ENCODE assay signal across 31 cellular contexts in the genomic region with DNA sequence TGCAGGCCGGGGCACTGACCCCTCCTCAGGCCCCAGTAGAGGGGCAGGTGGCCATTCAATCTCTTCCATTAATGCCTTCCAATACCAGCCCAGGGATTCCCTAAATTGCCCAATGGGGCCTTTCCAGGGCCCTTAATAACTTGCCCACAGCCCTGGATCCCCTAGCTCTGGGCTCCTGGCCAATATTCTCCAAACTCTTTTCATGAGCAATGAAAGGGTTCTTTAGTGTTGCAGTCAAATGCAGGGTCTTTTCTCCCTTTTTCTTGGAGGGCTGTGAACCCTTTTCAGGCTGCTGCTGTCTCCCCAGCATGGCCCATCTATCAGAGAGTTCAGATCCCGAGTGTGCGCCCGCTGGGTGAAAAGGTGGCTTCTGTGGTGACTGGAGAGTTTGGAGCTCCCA. TPM values are rescaled to one million over a fixed set of nuclear protein-coding genes. Genes with fewer than 3 reads are reported as not detected.
DNase-seq lines count a peak whose midpoint lies in the region; ATAC-seq, FAIRE-seq and TF ChIP-seq lines count a peak whose summit lies in the region.
"Had no signal": no experiment of that assay in that cellular context is flagged by ENCODE, and none has a peak within 500 bp of the region (broad histone marks: within the 10 kb centered on the region; RNA-seq: fewer than 3 reads in every experiment).

No MANE protein-coding gene starts in this region.

- CTCF ChIA-PET in GM12878 (lab: Yijun Ruan, JAX) (interaction anchor here (0.5 to 20.4 kb wide), 10 partner anchors 12 to 445 kb away, joined by 3 to 413 read pairs (median 5); no protein-coding TSS in a partner anchor), PC-9 (lab: Charles Lee) (no interaction called here)

- H4K20me1 ChIP-seq in BLaER1 treated with 17β-estradiol and CSF1 and Interleukin-3, amounts not matched to agents 10 nM and 100 nM = no peaks in the 10 kb centered on the region
- H4K20me1 ChIP-seq in GM12878 (ENCODE audit: control insufficient read depth, insufficient read depth) (no peaks in the 10 kb centered on the region), PC-9 (ENCODE audit: insufficient read depth) (no peaks in the 10 kb centered on the region)

- peaks cover 14% of the 10 kb centered on the region for H3F3A ChIP-seq in PC-9 (ENCODE audit: insufficient read depth, low read depth)

- 100% methylated on average over 4 of the region's 4 CpGs for WGBS in GM12878 (ENCODE audit: insufficient coverage, insufficient replicate concordance, low lambda C conversion rate, missing lambda C conversion rate)

- H3K9me3 Mint-ChIP-seq in natural killer cell treated with Interleukin-12 subunit alpha and Interleukin-12 subunit beta and Interleukin-15 and Interleukin-18, amount 100 ng/mL, for 72 hours = no peaks in the 10 kb centered on the region
- H3K9me3 Mint-ChIP-seq: CD4-positive, CD25-positive, alpha-beta regulatory T cell; HFFc6; naive thymus-derived CD8-positive, alpha-beta T cell had no signal

- TF ChIP-seq POLR2A in GM12878 (IDR thresholded peaks at IDR 0.05; ENCODE audit: low read depth, low read length) = no peak

- no peak for FAIRE-seq in GM12878 (lab: Jason Lieb, UNC)
- FAIRE-seq: HTR-8/SVneo, RCC 7860 had no signal

- H3K4me2 ChIP-seq in BLaER1 treated with 17β-estradiol and CSF1 and Interleukin-3, amounts not matched to agents 10 nM and 100 nM = peak overlapping the region; percentile 64 to 89 (median 83)
- H3K4me2 ChIP-seq in GM12878 (ENCODE audit: control insufficient read depth, insufficient read depth) (no peak overlapping the region), PC-9 (no peak overlapping the region)

- H3K36me3 ChIP-seq in BLaER1 treated with 17β-estradiol and CSF1 and Interleukin-3, amounts not matched to agents 10 nM and 100 nM = no peaks in the 10 kb centered on the region
- no peaks in the 10 kb centered on the region for H3K36me3 ChIP-seq in GM12878 (ENCODE audit: control insufficient read depth in 2 of 2, insufficient read depth in 2 of 2, low read length in 1 of 2)
- no peaks in the 10 kb centered on the region for H3K36me3 ChIP-seq in PC-9 (ENCODE audit: low read depth)
- no peaks in the 10 kb centered on the region for H3K36me3 ChIP-seq in effector memory CD4-positive, alpha-beta T cell (ENCODE audit: control insufficient read depth, insufficient read depth, low read length)
- H3K36me3 ChIP-seq: heart right ventricle, ovary, right lobe of liver, SJSA1, thyroid gland had no signal

- peaks cover 2% of the 10 kb centered on the region; the same call in 1 of the 2 replicates for H3K79me2 ChIP-seq in GM12878 (ENCODE audit: control insufficient read depth, insufficient read depth, low read length)
- no peaks in the 10 kb centered on the region for H3K79me2 ChIP-seq in PC-9 (ENCODE audit: low read depth)

- no peak for TF ChIP-seq EP300 in GM12878 (IDR thresholded peaks at IDR 0.05; ENCODE audit: borderline replicate concordance in 1 of 2, control insufficient read depth in 1 of 2, low read depth in 2 of 2, low read length in 2 of 2)

- H3K36me3 Mint-ChIP-seq in natural killer cell treated with Interleukin-12 subunit alpha and Interleukin-12 subunit beta and Interleukin-15 and Interleukin-18, amount 100 ng/mL, for 72 hours = peaks cover 9% of the 10 kb centered on the region
- H3K36me3 Mint-ChIP-seq: naive thymus-derived CD8-positive, alpha-beta T cell had no signal

- TF ChIP-seq CTCF in GM12878 (IDR thresholded peaks at IDR 0.05 in 2 of 3, conservative IDR thresholded peaks at IDR 0.05 in 1 of 3; ENCODE audit: control insufficient read depth in 2 of 3, extremely low read depth in 1 of 3, insufficient read depth in 1 of 3, low read depth in 3 of 3, low read length in 3 of 3) (no peak), PC-9 (conservative IDR thresholded peaks at IDR 0.05) (no peak)

- peaks cover 45 to 79% (median 63%) of the 10 kb centered on the region in 10 experiments for H3K4me1 ChIP-seq in BLaER1 treated with 17β-estradiol and CSF1 and Interleukin-3, amounts not matched to agents 10 nM and 100 nM
- peaks cover 36% of the 10 kb centered on the region for H3K4me1 ChIP-seq in GM12878 (ENCODE audit: control insufficient read depth, insufficient read depth, low read length)
- peaks cover 17% of the 10 kb centered on the region for H3K4me1 ChIP-seq in PC-9 (replicated peaks; ENCODE audit: insufficient read depth)
- peaks cover 21% of the 10 kb centered on the region for H3K4me1 ChIP-seq in effector memory CD4-positive, alpha-beta T cell (ENCODE audit: control insufficient read depth, insufficient read depth, low read length, poor library complexity, severe bottlenecking)
- H3K4me1 ChIP-seq: body of pancreas, thyroid gland had no signal

- no peak overlapping the region for H2AFZ ChIP-seq in GM12878 (ENCODE audit: control insufficient read depth, low read depth, low read length)
- H2AFZ ChIP-seq in PC-9 = no peak overlapping the region
- H2AFZ ChIP-seq: GM23248 had no signal

- no peaks in the 10 kb centered on the region for H3K27me3 ChIP-seq in BLaER1 treated with 17β-estradiol and CSF1 and Interleukin-3, amounts not matched to agents 10 nM and 100 nM
- H3K27me3 ChIP-seq in GM12878 (replicated peaks in 1 of 2; ENCODE audit: control insufficient read depth in 2 of 2, insufficient read depth in 2 of 2, low read length in 1 of 2) (no peaks in the 10 kb centered on the region), PC-9 (ENCODE audit: insufficient read depth, low read depth) (no peaks in the 10 kb centered on the region)
- H3K27me3 ChIP-seq in effector memory CD4-positive, alpha-beta T cell (replicated peaks; ENCODE audit: control insufficient read depth, insufficient read depth, low read length, poor library complexity, severe bottlenecking) = no peaks in the 10 kb centered on the region
- H3K27me3 ChIP-seq: body of pancreas, heart right ventricle, ovary, right lobe of liver, SJSA1, thyroid gland had no signal

- DNase-seq in Ammon's horn (ENCODE audit: low spot score) (peak; percentile 47), GM12878 (ENCODE audit: low read depth, low spot score) (no peak), PC-9 (no peak)
- DNase-seq in natural killer cell treated with Interleukin-12 subunit alpha and Interleukin-12 subunit beta and Interleukin-15 and Interleukin-18, amount 100 ng/mL, for 72 hours (ENCODE audit: low spot score) = no peak
- no peak for DNase-seq in effector memory CD4-positive, alpha-beta T cell
- DNase-seq: body of pancreas; CD4-positive, CD25-positive, alpha-beta regulatory T cell; erythroblast; foreskin fibroblast; GDM1; GM23248; heart right ventricle; HFFc6; KBM-7; left colon; mesendoderm; naive thymus-derived CD8-positive, alpha-beta T cell; NCI-H1436 treated with DMSO at 0.1 percent for 48 hours; NCI-H2107; NCI-H510A treated with DMSO at 0.1 percent for 48 hours; ovary; right lobe of liver; stimulated activated CD4-positive, alpha-beta T cell treated with anti-CD3 and anti-CD28 coated beads, Interleukin-12 subunit alpha, Interleukin-12 subunit beta, amount 100 ng/mL, for 4 hours; stimulated activated CD4-positive, alpha-beta T cell treated with anti-CD3 and anti-CD28 coated beads, Interleukin-4, amount 100 ng/mL, for 24 hours; stimulated activated naive CD8-positive, alpha-beta T cell treated with anti-CD3 and anti-CD28 coated beads, Interleukin-15, Interleukin-2, amounts not matched to agents 100 U/mL and 50 U/mL, for 24 hours; thyroid gland had no signal

- peak overlapping the region in 1 of 11 experiments; percentile 79; a peak in 3 of 22 replicates for H3K9ac ChIP-seq in BLaER1 treated with 17β-estradiol and CSF1 and Interleukin-3, amounts not matched to agents 10 nM and 100 nM
- H3K9ac ChIP-seq in GM12878 (ENCODE audit: control insufficient read depth, insufficient read depth, low read length) = no peak overlapping the region
- H3K9ac ChIP-seq: GM23248 had no signal

- no peak overlapping the region for H3K4me3 ChIP-seq in BLaER1 treated with 17β-estradiol and CSF1 and Interleukin-3, amounts not matched to agents 10 nM and 100 nM
- no peak overlapping the region for H3K4me3 ChIP-seq in GM12878
- H3K4me3 ChIP-seq in PC-9 = no peak overlapping the region
- H3K4me3 ChIP-seq in effector memory CD4-positive, alpha-beta T cell (ENCODE audit: insufficient read depth, low read depth, low read length, poor library complexity, severe bottlenecking) = no peak overlapping the region
- H3K4me3 ChIP-seq: body of pancreas, GM23248, heart right ventricle, ovary, right lobe of liver, SJSA1, thyroid gland had no signal

- POLR2A ChIA-PET in GM12878 (lab: Charles Lee) (interaction anchor here (0.7 to 19.2 kb wide), 9 partner anchors 10 to 117 kb away, joined by 3 to 377 read pairs (median 5); no protein-coding TSS in a partner anchor), PC-9 (lab: Charles Lee; ENCODE audit: unreplicated experiment) (interaction anchor here (0.7 kb wide), 1 partner anchor 10 kb away, joined by 16 read pairs; no protein-coding TSS in a partner anchor)

- H3K27me3 Mint-ChIP-seq in natural killer cell treated with Interleukin-12 subunit alpha and Interleukin-12 subunit beta and Interleukin-15 and Interleukin-18, amount 100 ng/mL, for 72 hours = no peaks in the 10 kb centered on the region
- H3K27me3 Mint-ChIP-seq: CD4-positive, CD25-positive, alpha-beta regulatory T cell had no signal

- RAD21 ChIA-PET in GM12878 (lab: Charles Lee; ENCODE audit: unreplicated experiment) = interaction anchor here (0.7 to 6.0 kb wide), 9 partner anchors 10 to 108 kb away, joined by 3 to 113 read pairs (median 7); no protein-coding TSS in a partner anchor

- H3K9me2 ChIP-seq in PC-9 (ENCODE audit: insufficient read depth) = no peaks in the 10 kb centered on the region; the same call in 1 of the 2 replicates

- peak overlapping the region; percentile 98 to 100 for H3K27ac Mint-ChIP-seq in natural killer cell treated with Interleukin-12 subunit alpha and Interleukin-12 subunit beta and Interleukin-15 and Interleukin-18, amount 100 ng/mL, for 72 hours
- H3K27ac Mint-ChIP-seq: HFFc6 had no signal

- H3K4me3 Mint-ChIP-seq in natural killer cell treated with Interleukin-12 subunit alpha and Interleukin-12 subunit beta and Interleukin-15 and Interleukin-18, amount 100 ng/mL, for 72 hours = no peak overlapping the region
- H3K4me3 Mint-ChIP-seq: HFFc6 had no signal

- H3K9me3 ChIP-seq in BLaER1 treated with 17β-estradiol and CSF1 and Interleukin-3, amounts not matched to agents 10 nM and 100 nM (replicated peaks in 1 of 11) = peaks cover 0 to 5% (median 0%) of the 10 kb centered on the region in 11 experiments; a peak in 1 of 22 replicates
- H3K9me3 ChIP-seq in GM12878 (replicated peaks; ENCODE audit: control insufficient read depth, insufficient read depth, low read length) = no peaks in the 10 kb centered on the region
- H3K9me3 ChIP-seq in PC-9 (ENCODE audit: insufficient read depth, low read depth) = no peaks in the 10 kb centered on the region
- no peaks in the 10 kb centered on the region for H3K9me3 ChIP-seq in effector memory CD4-positive, alpha-beta T cell (ENCODE audit: control insufficient read depth, low read length)
- H3K9me3 ChIP-seq: body of pancreas, heart right ventricle, ovary, right lobe of liver, SJSA1, thyroid gland had no signal

- ATAC-seq in GM12878 = no peak
- no peak for ATAC-seq in natural killer cell treated with Interleukin-12 subunit alpha and Interleukin-12 subunit beta and Interleukin-15 and Interleukin-18, amount 100 ng/mL, for 72 hours
- no peak for ATAC-seq in GM18519 (IDR thresholded peaks at IDR 0.05; ENCODE audit: low FRiP score, unreplicated experiment)
- ATAC-seq: body of pancreas; heart right ventricle; left colon; naive thymus-derived CD8-positive, alpha-beta T cell; right lobe of liver; stimulated activated naive CD8-positive, alpha-beta T cell treated with anti-CD3 and anti-CD28 coated beads, Interleukin-15, Interleukin-2, amounts not matched to agents 100 U/mL and 50 U/mL, for 24 hours had no signal

- SMC1A ChIA-PET in GM12878 (lab: Charles Lee; ENCODE audit: uncharacterized antibody, unreplicated experiment) = interaction anchor here (0.8 to 5.2 kb wide), 12 partner anchors 9 to 197 kb away, joined by 3 to 107 read pairs (median 6); a partner anchor contains a TSS

- peak overlapping the region in 9 of 11 experiments; percentile 88 to 98 (median 94); a peak in 18 of 22 replicates for H3K27ac ChIP-seq in BLaER1 treated with 17β-estradiol and CSF1 and Interleukin-3, amounts not matched to agents 10 nM and 100 nM
- H3K27ac ChIP-seq in GM12878 (ENCODE audit: control insufficient read depth, insufficient read depth) = peak overlapping the region; percentile 91
- no peak overlapping the region for H3K27ac ChIP-seq in PC-9
- no peak overlapping the region for H3K27ac ChIP-seq in effector memory CD4-positive, alpha-beta T cell (ENCODE audit: insufficient read depth, low read length, poor library complexity, severe bottlenecking)
- H3K27ac ChIP-seq: body of pancreas, GM23248, heart right ventricle, ovary, right lobe of liver, SJSA1, thyroid gland had no signal

- no peak for TF ChIP-seq RAD21 in GM12878 (IDR thresholded peaks at IDR 0.05; ENCODE audit: insufficient read depth, low read depth, low read length)

- H3K4me1 Mint-ChIP-seq in natural killer cell treated with Interleukin-12 subunit alpha and Interleukin-12 subunit beta and Interleukin-15 and Interleukin-18, amount 100 ng/mL, for 72 hours (ENCODE audit: low read depth in 2 of 2) = peaks cover 32 to 44% of the 10 kb centered on the region in 2 donors

- intact Hi-C loops in GM12878 (cut with micrococcal nuclease; ENCODE audit: unreplicated experiment) = loop anchor here (2.0 kb wide), 1 partner anchor 35 kb away; no protein-coding TSS in a partner anchor
- intact Hi-C loops in PC-9 (cut with micrococcal nuclease; ENCODE audit: unreplicated experiment) = no loop called here

- in situ Hi-C loops in GM12878 (cut with MboI) = no loop called here

- no TSS peak for BruUV-seq in GM12878 (replicated peaks; lab: Mats Ljungman, UMichigan)
- no TSS peak for BruUV-seq in PC-9 (replicated peaks; lab: Mats Ljungman, UMichigan)

RNA-seq across cellular contexts. Expression of a gene that starts 41.3 kb away (rescaled TPM):
- total RNA-seq in GM12878 (2013; cell fraction: nucleolus; rRNA removed) = 16.4 and 16.7 TPM in 2 replicates
- total RNA-seq in GM12878 (2014; rRNA removed) (35.8 and 37.0 TPM in 2 replicates), GM12878 (2014; rRNA removed; fragmentation: Illumina TruSeq; extraction: Trizol) (23.2 and 23.8 TPM in 2 replicates), GM12878 (2021) (43.2 and 43.4 TPM in 2 replicates), PC-9 (2021) (8.4 and 8.7 TPM in 2 replicates)
- polyA plus RNA-seq in GM12878 (2011; ENCODE audit: low read depth) = 24.9 TPM
- polyA plus RNA-seq in GM12878 (2011; rRNA removed) (20.3 and 26.9 TPM in 2 replicates), GM12878 (2014; fragmentation: Illumina TruSeq; extraction: Trizol) (27.4 TPM in 2 replicates), GM12878 (2014; fragmentation: Nextera tagmentation; extraction: Ambion mirVana) (10 to 100 TPM; 10.8 to 13.9 TPM), GM12878 (2014; rRNA removed) (28.0 and 29.0 TPM in 2 replicates), GM12878 (2016; fragmentation: Nextera tagmentation; extraction: Ambion mirVana) (10 to 100 TPM; 32.6 to 37.2 TPM)
- polyA plus RNA-seq in GM12878 (2011; cell fraction: cytosol; rRNA removed) = 27.0 and 29.7 TPM in 2 replicates
- 30.5 and 33.0 TPM in 2 replicates for polyA plus RNA-seq in GM12878 (2011; cell fraction: nucleus; rRNA removed)
- 27.7 and 31.8 TPM in 2 replicates for polyA plus RNA-seq in GM12878 (2012)
- 49.4 and 72.0 TPM in 2 replicates for polyA minus RNA-seq in GM12878 (2011; rRNA and poly(A)+ RNA removed)
- 22.5 and 26.3 TPM in 2 replicates for polyA minus RNA-seq in GM12878 (2011; cell fraction: cytosol; rRNA and poly(A)+ RNA removed)
- polyA minus RNA-seq in GM12878 (2011; cell fraction: nucleus; rRNA and poly(A)+ RNA removed) = 12.0 and 23.5 TPM in 2 replicates
- 10 to 100 TPM; 34.5 to 34.7 TPM for total RNA-seq in natural killer cell treated with Interleukin-12 subunit alpha and Interleukin-12 subunit beta and Interleukin-15 and Interleukin-18, amount 100 ng/mL, for 72 hours

Comparison
In these comparisons a context has a peak if more than half of its experiments do, and no peak if none do; other contexts are left out.
1. H3K27ac ChIP-seq: peak in BLaER1 treated with 17β-estradiol and CSF1 and Interleukin-3, amounts not matched to agents 10 nM and 100 nM (9 of 11) and GM12878 (single experiment); none in PC-9 (single experiment) and effector memory CD4-positive, alpha-beta T cell (single experiment).
2. H3K4me2 ChIP-seq: peak in BLaER1 treated with 17β-estradiol and CSF1 and Interleukin-3, amounts not matched to agents 10 nM and 100 nM (11 of 11); none in GM12878 (single experiment) and PC-9 (single experiment).